In the genomic region with DNA sequence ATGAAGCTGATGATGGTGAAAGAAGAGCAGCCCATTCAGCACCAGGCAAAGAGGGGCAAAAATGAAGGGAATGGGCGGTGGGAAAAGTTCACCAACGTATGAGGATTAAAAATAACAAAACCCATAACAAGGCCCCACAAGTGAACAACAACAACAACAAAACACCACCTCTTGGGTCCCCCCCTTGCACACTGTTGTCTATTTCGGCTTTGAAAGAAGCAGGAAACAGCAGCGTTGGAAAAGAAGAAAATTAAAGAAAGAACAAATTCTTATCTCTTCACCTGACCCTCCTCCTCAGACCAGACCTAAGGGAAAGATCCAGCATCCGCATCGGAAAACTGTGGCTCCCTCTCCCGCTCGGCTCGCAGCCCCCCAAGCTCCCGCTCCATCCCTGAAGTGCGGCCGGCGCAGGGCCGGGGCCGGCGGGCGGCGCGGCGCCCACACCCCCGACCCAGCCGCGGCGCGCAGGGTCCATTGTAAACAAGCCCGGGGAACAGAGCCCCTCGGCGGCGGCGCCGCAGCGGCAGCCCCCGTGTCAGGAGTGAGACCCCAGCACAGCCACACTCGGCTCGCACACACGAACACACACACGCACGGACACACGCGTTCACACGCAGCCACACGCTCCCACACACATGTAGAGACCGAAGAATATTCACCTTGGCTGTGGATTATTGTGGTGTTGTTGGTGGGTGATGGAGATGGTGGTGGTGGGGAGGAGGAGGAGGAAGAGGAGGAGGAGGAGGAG, we compare ENCODE assay signal across 8 cellular contexts. TPM values are rescaled to one million over a fixed set of nuclear protein-coding genes. Genes with fewer than 3 reads are reported as not detected.
A peak's percentile ranks its signal among the peaks of the same experiment; 100 is the strongest.
DNase-seq lines count a peak whose midpoint lies in the region; TF ChIP-seq lines count a peak whose summit lies in the region.

No MANE protein-coding gene starts in this region.

- intact Hi-C loops in activated CD4-positive, alpha-beta T cell treated with anti-CD3 and anti-CD28 coated beads, Interleukin-2, amount 10 ng/mL, durations not matched to agents 24 days and 14 days (cut with micrococcal nuclease) = loop anchor here (2.0 to 5.0 kb wide), 6 partner anchors 58 to 1927 kb away; a partner anchor contains a TSS
- intact Hi-C loops in uterus (cut with DNase I; ENCODE audit: low total_unique reads) = no loop called here

- no peaks in the 10 kb centered on the region for H3K9me3 Mint-ChIP-seq in activated CD4-positive, alpha-beta T cell treated with anti-CD3 and anti-CD28 coated beads, Interleukin-2, amount 10 ng/mL, durations not matched to agents 24 days and 14 days

- H3K4me1 Mint-ChIP-seq in activated CD4-positive, alpha-beta T cell treated with anti-CD3 and anti-CD28 coated beads, Interleukin-2, amount 10 ng/mL, durations not matched to agents 24 days and 14 days = peaks cover 48% of the 10 kb centered on the region

- H3K36me3 Mint-ChIP-seq in activated CD4-positive, alpha-beta T cell treated with anti-CD3 and anti-CD28 coated beads, Interleukin-2, amount 10 ng/mL, durations not matched to agents 24 days and 14 days (ENCODE audit: low read depth) = peaks cover 8% of the 10 kb centered on the region

- peak overlapping the region; percentile 100 for H3K27ac Mint-ChIP-seq in activated CD4-positive, alpha-beta T cell treated with anti-CD3 and anti-CD28 coated beads, Interleukin-2, amount 10 ng/mL, durations not matched to agents 24 days and 14 days

- H3K4me3 ChIP-seq in Peyer's patch (peak overlapping the region; percentile 76 to 93 (median 88)), duodenal mucosa (ENCODE audit: low read depth in 1 of 2, low read length in 2 of 2) (peak overlapping the region; percentile 90 to 98), mononuclear cell (ENCODE audit: low read length) (peak overlapping the region; percentile 94), uterus (peak overlapping the region; percentile 59 to 99)

- H3K4me1 ChIP-seq in Peyer's patch (peaks cover 0 to 7% (median 1%) of the 10 kb centered on the region in 4 donors), duodenal mucosa (ENCODE audit: control insufficient read depth in 1 of 2, insufficient read depth in 2 of 2, low read length in 2 of 2) (peaks cover 14 to 20% of the 10 kb centered on the region in 2 donors), mononuclear cell (ENCODE audit: insufficient read depth, low read length) (peaks cover 19% of the 10 kb centered on the region), uterus (no peaks in the 10 kb centered on the region)

- no peak for TF ChIP-seq CTCF in Peyer's patch (IDR thresholded peaks at IDR 0.05)
- no peak for TF ChIP-seq CTCF in uterus (IDR thresholded peaks at IDR 0.05)

- no peak for TF ChIP-seq POLR2A in Peyer's patch (IDR thresholded peaks at IDR 0.05)
- TF ChIP-seq POLR2A in uterus (IDR thresholded peaks at IDR 0.05) = no peak

- H3K27ac ChIP-seq in Peyer's patch (peak overlapping the region; percentile 99 to 100 (median 100)), duodenal mucosa (ENCODE audit: low read depth, low read length) (peak overlapping the region; percentile 82), uterus (peak overlapping the region; percentile 99 to 100)

- H3K36me3 ChIP-seq in Peyer's patch (no peaks in the 10 kb centered on the region), duodenal mucosa (ENCODE audit: control insufficient read depth in 1 of 2, insufficient read depth in 2 of 2, low read length in 2 of 2) (no peaks in the 10 kb centered on the region), uterus (no peaks in the 10 kb centered on the region)

- no peak for DNase-seq in activated CD4-positive, alpha-beta T cell treated with anti-CD3 and anti-CD28 coated beads, Interleukin-2, amount 10 ng/mL, durations not matched to agents 24 days and 14 days
- no peak for DNase-seq in activated CD4-positive, alpha-beta T cell treated with anti-CD3 and anti-CD28 coated beads, Interleukin-2, amount 50 U/mL, for 48 hours
- DNase-seq in Peyer's patch (peak in 1 of 3 donors; percentile 66), uterus (no peak), NOMO-1 treated with DMSO at 0.1 percent for 48 hours (lab: John Stamatoyannopoulos, UW; ENCODE audit: unreplicated experiment) (no peak)
- DNase-seq in activated effector memory CD4-positive, alpha-beta T cell treated with anti-CD3 and anti-CD28 coated beads, Interleukin-2, amount 50 U/mL, for 16 hours = no peak

- H3K4me3 Mint-ChIP-seq in activated CD4-positive, alpha-beta T cell treated with anti-CD3 and anti-CD28 coated beads, Interleukin-2, amount 10 ng/mL, durations not matched to agents 24 days and 14 days = peak overlapping the region; percentile 89

- H3K27me3 Mint-ChIP-seq in activated CD4-positive, alpha-beta T cell treated with anti-CD3 and anti-CD28 coated beads, Interleukin-2, amount 10 ng/mL, durations not matched to agents 24 days and 14 days = peaks cover 2% of the 10 kb centered on the region

- no peaks in the 10 kb centered on the region for H3K9me3 ChIP-seq in Peyer's patch
- no peaks in the 10 kb centered on the region for H3K9me3 ChIP-seq in duodenal mucosa (ENCODE audit: control insufficient read depth in 1 of 2, low read length in 2 of 2)
- H3K9me3 ChIP-seq in mononuclear cell (ENCODE audit: low read depth, low read length) = no peaks in the 10 kb centered on the region
- H3K9me3 ChIP-seq in uterus = no peaks in the 10 kb centered on the region

- H3K9ac ChIP-seq in duodenal mucosa (ENCODE audit: low read depth in 1 of 2, low read length in 2 of 2) = peak overlapping the region; percentile 84 to 100

- H3K27me3 ChIP-seq in Peyer's patch = no peaks in the 10 kb centered on the region
- H3K27me3 ChIP-seq in duodenal mucosa (ENCODE audit: control insufficient read depth in 1 of 2, insufficient read depth in 2 of 2, low read length in 2 of 2) = no peaks in the 10 kb centered on the region
- no peaks in the 10 kb centered on the region for H3K27me3 ChIP-seq in mononuclear cell (ENCODE audit: insufficient read depth, low read length)
- no peaks in the 10 kb centered on the region for H3K27me3 ChIP-seq in uterus

RNA-seq across cellular contexts. Expression of a gene that starts 0.5 kb away (rescaled TPM):
- total RNA-seq in activated CD4-positive, alpha-beta T cell treated with anti-CD3 and anti-CD28 coated beads, Interleukin-2, amount 10 ng/mL, durations not matched to agents 24 days and 14 days = 11.6 and 12.8 TPM in 2 replicates
- 10 to 100 TPM in 2 of 4 donors, 1 to 10 TPM in 2; 3.9 to 31.4 (median 9.5) TPM for total RNA-seq in Peyer's patch
- 11.9 TPM for total RNA-seq in mononuclear cell
- total RNA-seq in uterus = 10 to 100 TPM in 3 of 4 donors, 1 to 10 TPM in 1; 8.5 to 43.3 (median 21.9) TPM
